ENCODE assay signal across 1 cellular context in the genomic region with DNA sequence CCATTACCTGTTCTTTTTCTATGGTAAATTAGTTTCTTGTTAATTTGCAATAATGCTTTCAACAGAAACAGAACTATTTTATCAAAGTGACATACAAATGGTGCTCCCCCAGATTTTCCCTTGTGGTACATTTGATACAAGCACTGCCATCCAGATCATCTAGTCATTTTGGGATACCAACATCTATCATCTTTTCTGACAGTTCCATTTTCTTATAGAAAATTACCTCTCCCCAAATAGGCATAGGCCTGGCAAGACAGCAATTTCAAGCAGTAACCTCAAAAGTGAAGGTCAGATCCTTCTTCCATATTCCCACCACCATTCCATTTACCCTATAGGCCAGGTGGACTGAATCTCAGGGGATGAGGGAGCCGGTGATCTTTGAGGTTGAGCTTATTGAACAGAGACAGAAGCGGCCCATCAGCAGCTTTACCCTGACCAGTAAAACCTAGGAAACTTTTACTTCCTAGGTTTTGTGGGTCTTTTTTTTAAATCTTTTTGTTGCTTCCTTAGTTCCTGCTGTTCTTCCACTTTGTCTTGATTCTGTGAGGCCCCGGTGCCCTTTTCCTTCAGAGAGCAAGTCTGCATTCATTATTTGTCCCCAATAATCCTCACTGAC.
TF ChIP-seq lines count a peak whose summit lies in the region.

No MANE protein-coding gene starts in this region.

TF ChIP-seq in IMR-90, 13 proteins besides CTCF, POLR2A, EP300 and RAD21:
- no peak for TF ChIP-seq FOS (IDR thresholded peaks at IDR 0.05; ENCODE audit: low read depth, low read length)
- no peak for TF ChIP-seq MXI1 (IDR thresholded peaks at IDR 0.05; ENCODE audit: borderline replicate concordance, low read depth, low read length)
- TF ChIP-seq BHLHE40 (IDR thresholded peaks at IDR 0.05; ENCODE audit: low read depth, low read length), result no peak
- TF ChIP-seq SMC3 (IDR thresholded peaks at IDR 0.05; ENCODE audit: low read depth, low read length), result no peak
- TF ChIP-seq CEBPB (IDR thresholded peaks at IDR 0.05; ENCODE audit: low read depth, low read length), result no peak
- TF ChIP-seq CHD1 (IDR thresholded peaks at IDR 0.05; ENCODE audit: low read depth, low read length), result no peak
- TF ChIP-seq, protein P1, sequence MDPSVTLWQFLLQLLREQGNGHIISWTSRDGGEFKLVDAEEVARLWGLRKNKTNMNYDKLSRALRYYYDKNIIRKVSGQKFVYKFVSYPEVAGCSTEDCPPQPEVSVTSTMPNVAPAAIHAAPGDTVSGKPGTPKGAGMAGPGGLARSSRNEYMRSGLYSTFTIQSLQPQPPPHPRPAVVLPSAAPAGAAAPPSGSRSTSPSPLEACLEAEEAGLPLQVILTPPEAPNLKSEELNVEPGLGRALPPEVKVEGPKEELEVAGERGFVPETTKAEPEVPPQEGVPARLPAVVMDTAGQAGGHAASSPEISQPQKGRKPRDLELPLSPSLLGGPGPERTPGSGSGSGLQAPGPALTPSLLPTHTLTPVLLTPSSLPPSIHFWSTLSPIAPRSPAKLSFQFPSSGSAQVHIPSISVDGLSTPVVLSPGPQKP (IDR thresholded peaks at IDR 0.05; ENCODE audit: borderline replicate concordance, low read depth, low read length), result no peak
- no peak for TF ChIP-seq NFE2L2 (IDR thresholded peaks at IDR 0.05; ENCODE audit: low read depth, low read length)
- TF ChIP-seq, protein P2, sequence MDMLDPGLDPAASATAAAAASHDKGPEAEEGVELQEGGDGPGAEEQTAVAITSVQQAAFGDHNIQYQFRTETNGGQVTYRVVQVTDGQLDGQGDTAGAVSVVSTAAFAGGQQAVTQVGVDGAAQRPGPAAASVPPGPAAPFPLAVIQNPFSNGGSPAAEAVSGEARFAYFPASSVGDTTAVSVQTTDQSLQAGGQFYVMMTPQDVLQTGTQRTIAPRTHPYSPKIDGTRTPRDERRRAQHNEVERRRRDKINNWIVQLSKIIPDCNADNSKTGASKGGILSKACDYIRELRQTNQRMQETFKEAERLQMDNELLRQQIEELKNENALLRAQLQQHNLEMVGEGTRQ (IDR thresholded peaks at IDR 0.05; ENCODE audit: low read depth, low read length), result no peak
- no peak for TF ChIP-seq MAFK (IDR thresholded peaks at IDR 0.05; ENCODE audit: low read depth, low read length)
- TF ChIP-seq RCOR1 (IDR thresholded peaks at IDR 0.05; ENCODE audit: insufficient replicate concordance, low read length), result no peak
- TF ChIP-seq RFX5 (IDR thresholded peaks at IDR 0.05; ENCODE audit: low read depth, low read length), result no peak
- TF ChIP-seq MAZ (IDR thresholded peaks at IDR 0.05; ENCODE audit: borderline replicate concordance, low read depth, low read length), result no peak
TF ChIP-seq in IMR-90: peak in this region for 0.
